Comparison of ENCODE assay signal across 18 cellular contexts in the genomic region with DNA sequence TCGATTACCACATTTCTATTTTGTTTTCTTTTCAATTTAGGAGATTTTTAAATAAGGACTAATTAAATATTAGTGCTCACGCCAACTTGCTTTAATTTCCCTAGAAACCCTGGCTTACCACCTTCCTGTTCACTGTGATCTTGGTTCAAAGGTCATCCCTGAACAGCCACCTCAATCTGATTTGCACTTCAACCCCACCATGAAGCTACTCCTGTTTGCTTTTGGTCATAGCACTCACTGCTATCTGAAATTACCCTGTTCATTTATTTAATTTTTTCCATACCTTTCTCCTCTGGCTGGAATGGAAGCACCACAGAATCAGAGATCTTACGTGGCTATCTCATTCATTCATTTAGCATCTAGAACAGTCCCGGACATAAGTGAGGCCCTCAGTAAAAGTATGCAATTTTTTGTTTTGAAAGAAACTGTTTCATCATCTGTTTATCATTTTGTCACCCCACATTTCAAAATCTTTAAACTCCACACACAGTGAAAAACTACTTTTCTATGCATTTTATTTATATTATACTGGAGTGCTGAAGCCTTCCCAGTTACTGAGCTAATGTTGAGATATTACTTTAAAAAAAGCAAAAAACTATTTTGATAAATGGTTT. TPM values are rescaled to one million over a fixed set of nuclear protein-coding genes. Genes with fewer than 3 reads are reported as not detected.
DNase-seq lines count a peak whose midpoint lies in the region; ATAC-seq and TF ChIP-seq lines count a peak whose summit lies in the region.
"Had no signal": no experiment of that assay in that cellular context is flagged by ENCODE, and none has a peak within 500 bp of the region (broad histone marks: within the 10 kb centered on the region; RNA-seq: fewer than 3 reads in every experiment).

No MANE protein-coding gene starts in this region.

- no peaks in the 10 kb centered on the region for H3F3A ChIP-seq in PC-3 (ENCODE audit: low read length, unreplicated experiment)

- H3K4me3 ChIP-seq in PC-3 (ENCODE audit: low read length) (no peak overlapping the region), mucosa of descending colon (no peak overlapping the region), WERI-Rb-1 (ENCODE audit: low read depth, low read length) (no peak overlapping the region)
- H3K4me3 ChIP-seq: BLaER1, GM23248, HAP-1 had no signal

- no TSS peak for BruUV-seq in PC-3 (replicated peaks; lab: Mats Ljungman, UMichigan)

- no peak overlapping the region for H3K4me2 ChIP-seq in PC-3 (ENCODE audit: low read length)
- H3K4me2 ChIP-seq: BLaER1 had no signal

- POLR2A ChIA-PET in PC-3 (lab: Charles Lee; ENCODE audit: unreplicated experiment) = no interaction called here

- H4K20me1 ChIP-seq in PC-3 (ENCODE audit: low read length) = no peaks in the 10 kb centered on the region
- H4K20me1 ChIP-seq: BLaER1 had no signal

- no peak overlapping the region for H3K9ac ChIP-seq in PC-3 (ENCODE audit: low read length)
- H3K9ac ChIP-seq: BLaER1, GM23248 had no signal

- H3K27me3 ChIP-seq in PC-3 (ENCODE audit: low read length) (no peaks in the 10 kb centered on the region), foreskin keratinocyte (no peaks in the 10 kb centered on the region), WERI-Rb-1 (ENCODE audit: insufficient read depth, low read depth, severe bottlenecking) (no peaks in the 10 kb centered on the region)
- H3K27me3 ChIP-seq: BLaER1 had no signal

- no peaks in the 10 kb centered on the region for H3K9me2 ChIP-seq in PC-3 (replicated peaks; ENCODE audit: low read length)

- H3K79me2 ChIP-seq in PC-3 (ENCODE audit: low read length) = no peaks in the 10 kb centered on the region

- DNase-seq in PC-3 (no peak), amniotic epithelial cell (ENCODE audit: low read depth) (peak; percentile 7), left lobe of liver (ENCODE audit: low spot score) (peak; percentile 60), mucosa of descending colon (no peak), NCI-H146 (lab: John Stamatoyannopoulos, UW) (no peak), T-helper 9 cell (no peak), foreskin keratinocyte (no peak), WERI-Rb-1 (no peak)
- DNase-seq: 8988T; CD4-positive, alpha-beta memory T cell; DMS153; DMS79; GDM1 had no signal

- TF ChIP-seq CTCF in PC-3 (conservative IDR thresholded peaks at IDR 0.05; ENCODE audit: low read depth, low read length) = no peak
- TF ChIP-seq CTCF in mucosa of descending colon (IDR thresholded peaks at IDR 0.05) = no peak
- no peak for TF ChIP-seq CTCF in foreskin keratinocyte (conservative IDR thresholded peaks at IDR 0.05)
- no peak for TF ChIP-seq CTCF in WERI-Rb-1 (IDR thresholded peaks at IDR 0.05; ENCODE audit: low read depth, low read length)

- intact Hi-C loops in PC-3 (cut with micrococcal nuclease) = no loop called here
- intact Hi-C loops in mucosa of descending colon (cut with DNase I, micrococcal nuclease) = no loop called here

- H3K9me3 ChIP-seq in PC-3 (ENCODE audit: low read length) (no peaks in the 10 kb centered on the region), mucosa of descending colon (no peaks in the 10 kb centered on the region), WERI-Rb-1 (ENCODE audit: severe bottlenecking) (no peaks in the 10 kb centered on the region)
- H3K9me3 ChIP-seq: BLaER1, HAP-1 had no signal

- CTCF ChIA-PET in PC-3 (lab: Charles Lee) = no interaction called here

- H3K36me3 ChIP-seq in PC-3 (ENCODE audit: low read depth, low read length) (no peaks in the 10 kb centered on the region), mucosa of descending colon (ENCODE audit: low read depth) (no peaks in the 10 kb centered on the region), WERI-Rb-1 (no peaks in the 10 kb centered on the region)
- H3K36me3 ChIP-seq: BLaER1, HAP-1 had no signal

- H3K4me1 ChIP-seq in PC-3 (ENCODE audit: insufficient read depth, low read length) = peaks cover 53% of the 10 kb centered on the region
- no peaks in the 10 kb centered on the region for H3K4me1 ChIP-seq in mucosa of descending colon (ENCODE audit: low read depth)
- peaks cover 31% of the 10 kb centered on the region for H3K4me1 ChIP-seq in foreskin keratinocyte
- H3K4me1 ChIP-seq: BLaER1 had no signal

- ATAC-seq in PC-3 (no peak), left lobe of liver (peak; percentile 97), mucosa of descending colon (peak; percentile 92), foreskin keratinocyte (no peak)

- H3K27ac ChIP-seq in PC-3 (ENCODE audit: low read length) (peak overlapping the region; percentile 89; the same call in 1 of the 2 replicates), foreskin keratinocyte (no peak overlapping the region), WERI-Rb-1 (no peak overlapping the region)
- H3K27ac ChIP-seq: BLaER1, GM23248 had no signal

- H2AFZ ChIP-seq in PC-3 (ENCODE audit: low read length) = no peak overlapping the region
- H2AFZ ChIP-seq: GM23248 had no signal

RNA-seq across cellular contexts. Expression of a gene that starts 17.2 kb away (rescaled TPM):
- total RNA-seq in PC-3 (2014; rRNA removed) = 0.26 TPM in 1 of 2 replicates, not detected in the other
- total RNA-seq in left lobe of liver = 1.9 TPM
- total RNA-seq in mucosa of descending colon = 10 to 100 TPM; 10.1 to 32.1 (median 22.6) TPM
- 0.44 and 3.7 TPM in 2 replicates for total RNA-seq in foreskin keratinocyte
- 0.22 and 1.7 TPM in 2 replicates for polyA plus RNA-seq in foreskin keratinocyte
- total RNA-seq: A673; CD4-positive, alpha-beta memory T cell had no signal
- polyA plus RNA-seq: CD14-positive monocyte; CD4-positive, alpha-beta memory T cell had no signal

Comparison
In these comparisons a context has a peak if more than half of its experiments do, and no peak if none do; other contexts are left out.
1. ATAC-seq: peak in left lobe of liver (single experiment) and mucosa of descending colon (single experiment); none in PC-3 (single experiment) and foreskin keratinocyte (single experiment).
2. DNase-seq: peak in amniotic epithelial cell (single experiment) and left lobe of liver (single experiment); none in PC-3 (single experiment), mucosa of descending colon (0 of 3), NCI-H146 (single experiment), T-helper 9 cell (single experiment), foreskin keratinocyte (0 of 2) and WERI-Rb-1 (single experiment).